ENCODE assay signal across 24 cellular contexts in genomic region chr20:32879538-32879937, GRCh38. TPM values are rescaled to one million over a fixed set of nuclear protein-coding genes. Genes with fewer than 3 reads are reported as not detected.
A peak's percentile ranks its signal among the peaks of the same experiment; 100 is the strongest.
DNase-seq lines count a peak whose midpoint lies in the region; ATAC-seq, FAIRE-seq and TF ChIP-seq lines count a peak whose summit lies in the region.
"Had no signal": no experiment of that assay in that cellular context is flagged by ENCODE, and none has a peak within 500 bp of the region (broad histone marks: within the 10 kb centered on the region; RNA-seq: fewer than 3 reads in every experiment).

No MANE protein-coding gene starts in this region.

- no peak overlapping the region for H3K27ac Mint-ChIP-seq in activated CD4-positive, alpha-beta T cell treated with anti-CD3 and anti-CD28 coated beads for 36 hours
- H3K27ac Mint-ChIP-seq: CD8-positive, alpha-beta T cell; GM23338 had no signal

- no TSS peak for BruUV-seq in endothelial cell of umbilical vein (replicated peaks; lab: Mats Ljungman, UMichigan)

- H3K4me2 ChIP-seq in endothelial cell of umbilical vein (ENCODE audit: insufficient read depth, low read length), result no peak overlapping the region
- H3K4me2 ChIP-seq: A549, GM23338 had no signal

- H3K4me1 Mint-ChIP-seq in activated CD4-positive, alpha-beta T cell treated with anti-CD3 and anti-CD28 coated beads for 36 hours, result no peaks in the 10 kb centered on the region
- H3K4me1 Mint-ChIP-seq: CD4-positive, CD25-positive, alpha-beta regulatory T cell had no signal

- intact Hi-C loops in right cardiac atrium (cut with DNase I), result no loop called here
- intact Hi-C loops in Right ventricle myocardium superior (cut with DNase I), result no loop called here
- intact Hi-C loops in endothelial cell of umbilical vein (cut with micrococcal nuclease), result no loop called here
- intact Hi-C loops in activated CD4-positive, alpha-beta T cell treated with anti-CD3 and anti-CD28 coated beads for 36 hours (cut with DNase I, micrococcal nuclease), result no loop called here

- no peaks in the 10 kb centered on the region for H3K9me3 ChIP-seq in right cardiac atrium (ENCODE audit: control insufficient read depth, low read length)
- H3K9me3 ChIP-seq in endothelial cell of umbilical vein (replicated peaks; ENCODE audit: control insufficient read depth, insufficient read depth, low read length), result no peaks in the 10 kb centered on the region
- H3K9me3 ChIP-seq: A549, Caco-2 had no signal

- H3K79me2 ChIP-seq in endothelial cell of umbilical vein (ENCODE audit: control insufficient read depth, insufficient read depth, low read length), result no peaks in the 10 kb centered on the region

- DNase-seq in right cardiac atrium (no peak), Right ventricle myocardium superior (no peak), choroid plexus epithelial cell (ENCODE audit: low read depth) (peak; percentile 17), endothelial cell of umbilical vein (ENCODE audit: low read depth, low spot score) (peak; percentile 42), DMS 273 (lab: John Stamatoyannopoulos, UW; ENCODE audit: unreplicated experiment) (no peak), NCI-H1092 (lab: John Stamatoyannopoulos, UW) (no peak)
- no peak for DNase-seq in activated CD4-positive, alpha-beta T cell treated with anti-CD3 and anti-CD28 coated beads for 36 hours
- DNase-seq: 8988T; ACHN; Caco-2; CD4-positive, CD25-positive, alpha-beta regulatory T cell; CD8-positive, alpha-beta T cell; DMS 273 treated with DMSO at 0.1 percent for 48 hours; DMS79; EL; GDM1; HCEC 1CT had no signal

- FAIRE-seq in endothelial cell of umbilical vein (lab: Jason Lieb, UNC), result no peak
- FAIRE-seq: A549, GM12878, GM19239, H54 had no signal

- no peak overlapping the region for H2AFZ ChIP-seq in endothelial cell of umbilical vein (ENCODE audit: low read depth, low read length)
- H2AFZ ChIP-seq: GM23338 had no signal

- H3K36me3 ChIP-seq in endothelial cell of umbilical vein (ENCODE audit: control insufficient read depth in 2 of 2, extremely low read depth in 1 of 2, insufficient read depth in 2 of 2, low read length in 2 of 2), result no peaks in the 10 kb centered on the region

- no peaks in the 10 kb centered on the region for H3K9me3 Mint-ChIP-seq in activated CD4-positive, alpha-beta T cell treated with anti-CD3 and anti-CD28 coated beads for 36 hours (ENCODE audit: low read depth)
- H3K9me3 Mint-ChIP-seq: CD4-positive, CD25-positive, alpha-beta regulatory T cell; CD8-positive, alpha-beta T cell; GM23338 had no signal

- H3K9me1 ChIP-seq in endothelial cell of umbilical vein (replicated peaks; ENCODE audit: control insufficient read depth, extremely low read depth, insufficient read depth, low read length), result no peaks in the 10 kb centered on the region

- dilution Hi-C loops in endothelial cell of umbilical vein (cut with MboI; ENCODE audit: extremely low pct_ligation_motif_present, low sequenced_read_pairs), result no loop called here

- H3K36me3 Mint-ChIP-seq in activated CD4-positive, alpha-beta T cell treated with anti-CD3 and anti-CD28 coated beads for 36 hours (ENCODE audit: low read depth), result no peaks in the 10 kb centered on the region

- WGBS in right cardiac atrium, result 80% methylated on average over 9 of the region's 9 CpGs

- H3K27ac ChIP-seq in right cardiac atrium (ENCODE audit: low read length), result no peak overlapping the region
- no peak overlapping the region for H3K27ac ChIP-seq in endothelial cell of umbilical vein (ENCODE audit: insufficient read depth, low read depth, low read length)
- H3K27ac ChIP-seq: A549, C4-2B had no signal

- no peaks in the 10 kb centered on the region for H3K4me1 ChIP-seq in right cardiac atrium (ENCODE audit: control insufficient read depth, insufficient read depth, low read length)
- H3K4me1 ChIP-seq in endothelial cell of umbilical vein (ENCODE audit: control insufficient read depth, extremely low read depth, insufficient read depth, low read length), result no peaks in the 10 kb centered on the region
- H3K4me1 ChIP-seq: A549, Caco-2 had no signal

- POLR2A ChIA-PET in endothelial cell of umbilical vein (lab: Charles Lee), result no interaction called here
- POLR2A ChIA-PET in activated CD4-positive, alpha-beta T cell treated with anti-CD3 and anti-CD28 coated beads for 36 hours (lab: Charles Lee), result no interaction called here

- no peak for TF ChIP-seq CTCF in choroid plexus epithelial cell (conservative IDR thresholded peaks at IDR 0.05; ENCODE audit: low read depth, low read length)
- TF ChIP-seq CTCF in endothelial cell of umbilical vein (IDR thresholded peaks at IDR 0.05; ENCODE audit: extremely low read depth in 1 of 2, insufficient read depth in 1 of 2, low read depth in 1 of 2, low read length in 2 of 2), result no peak

- CTCF ChIA-PET in endothelial cell of umbilical vein (lab: Charles Lee), result interaction anchor here (2.1 kb wide), 1 partner anchor 22 kb away, joined by 7 read pairs; no protein-coding TSS in a partner anchor
- CTCF ChIA-PET in activated CD4-positive, alpha-beta T cell treated with anti-CD3 and anti-CD28 coated beads for 36 hours (lab: Charles Lee), result no interaction called here

- H3K4me3 ChIP-seq in right cardiac atrium (ENCODE audit: low read length) (no peak overlapping the region), choroid plexus epithelial cell (ENCODE audit: low read depth, low read length) (no peak overlapping the region), endothelial cell of umbilical vein (replicated peaks in 1 of 3; ENCODE audit: insufficient read depth in 1 of 3, low read depth in 1 of 3, low read length in 3 of 3) (no peak overlapping the region)
- H3K4me3 ChIP-seq: A549, GM12878, GM23338 had no signal

- no peaks in the 10 kb centered on the region for H3K27me3 ChIP-seq in right cardiac atrium (ENCODE audit: control insufficient read depth, insufficient read depth)
- no peaks in the 10 kb centered on the region for H3K27me3 ChIP-seq in endothelial cell of umbilical vein (ENCODE audit: control insufficient read depth in 2 of 2, insufficient read depth in 2 of 2, low read length in 2 of 2)

- no peak overlapping the region for H3K4me3 Mint-ChIP-seq in activated CD4-positive, alpha-beta T cell treated with anti-CD3 and anti-CD28 coated beads for 36 hours
- H3K4me3 Mint-ChIP-seq: CD4-positive, CD25-positive, alpha-beta regulatory T cell; CD8-positive, alpha-beta T cell; GM23338 had no signal

- no peak overlapping the region for H3K9ac ChIP-seq in endothelial cell of umbilical vein (replicated peaks; ENCODE audit: extremely low read depth, insufficient read depth, low read length)

- no peaks in the 10 kb centered on the region for H4K20me1 ChIP-seq in endothelial cell of umbilical vein (replicated peaks; ENCODE audit: control insufficient read depth, extremely low read depth, insufficient read depth, low read length)

- no peak for TF ChIP-seq POLR2A in endothelial cell of umbilical vein (IDR thresholded peaks at IDR 0.05; ENCODE audit: low read depth, low read length)

- H3K27me3 Mint-ChIP-seq in activated CD4-positive, alpha-beta T cell treated with anti-CD3 and anti-CD28 coated beads for 36 hours, result no peaks in the 10 kb centered on the region
- H3K27me3 Mint-ChIP-seq: CD4-positive, CD25-positive, alpha-beta regulatory T cell had no signal

- ATAC-seq in right cardiac atrium (peak; percentile 56 to 84), Right ventricle myocardium superior (ENCODE audit: poor library complexity) (no peak)
- ATAC-seq in activated CD4-positive, alpha-beta T cell treated with anti-CD3 and anti-CD28 coated beads for 36 hours, result no peak
- ATAC-seq: CD8-positive, alpha-beta T cell; GM12878; GM23338 had no signal

TF ChIP-seq in endothelial cell of umbilical vein, 7 proteins besides CTCF, POLR2A, EP300 and RAD21:
- TF ChIP-seq JUN (IDR thresholded peaks at IDR 0.05; ENCODE audit: borderline replicate concordance, insufficient read depth, insufficient read length, low read depth), result no peak
- TF ChIP-seq FOS (IDR thresholded peaks at IDR 0.05; ENCODE audit: borderline replicate concordance, insufficient read depth, low read length), result no peak
- no peak for TF ChIP-seq POLR2AphosphoS5 (IDR thresholded peaks at IDR 0.05; ENCODE audit: insufficient read depth, low read depth, low read length)
- TF ChIP-seq GATA2 (IDR thresholded peaks at IDR 0.05; ENCODE audit: insufficient read depth, insufficient read length, low read depth, low read length), result no peak
- TF ChIP-seq MAX (IDR thresholded peaks at IDR 0.05; ENCODE audit: insufficient read depth, insufficient read length), result no peak

RNA-seq across cellular contexts. Expression of gene EFCAB8, which starts 20.8 kb away (rescaled TPM):
- total RNA-seq in right cardiac atrium (under 1 TPM in 2 of 4 donors, not detected in 2; 0.20 to 0.64 TPM), Right ventricle myocardium superior (not detected), endothelial cell of umbilical vein (0.31 and 0.60 TPM in 2 replicates)
- polyA plus RNA-seq in right cardiac atrium (not detected), endothelial cell of umbilical vein (0.01 and 0.08 TPM in 2 replicates)
- polyA plus RNA-seq in endothelial cell of umbilical vein (2011; cell fraction: cytosol; rRNA removed), result 0.04 TPM in 1 of 2 replicates, not detected in the other
- 0.22 and 1.7 TPM in 2 replicates for polyA plus RNA-seq in endothelial cell of umbilical vein (2011; cell fraction: nucleus; rRNA removed)
- polyA plus RNA-seq in endothelial cell of umbilical vein (2012), result not detected in 2 replicates
- 0.23 TPM in 1 of 2 replicates, not detected in the other for polyA minus RNA-seq in endothelial cell of umbilical vein
- not detected for polyA minus RNA-seq in endothelial cell of umbilical vein (2011; cell fraction: cytosol; rRNA and poly(A)+ RNA removed)
- 0.87 TPM in 1 of 2 replicates, not detected in the other for polyA minus RNA-seq in endothelial cell of umbilical vein (2011; cell fraction: nucleus; rRNA and poly(A)+ RNA removed)
- total RNA-seq in activated CD4-positive, alpha-beta T cell treated with anti-CD3 and anti-CD28 coated beads for 36 hours, result under 1 TPM; 0.37 to 0.40 TPM
- polyA plus RNA-seq: A549; BJ; CD4-positive, CD25-positive, alpha-beta regulatory T cell; GM23338 had no signal

RNA-seq across cellular contexts. Expression of gene MAPRE1, which starts 59.8 kb away (rescaled TPM):
- total RNA-seq in right cardiac atrium (100 to 1,000 TPM in 1 of 4 donors, 10 to 100 TPM in 3; 71.9 to 110 (median 84.3) TPM), Right ventricle myocardium superior (58.9 TPM), endothelial cell of umbilical vein (143 and 150 TPM in 2 replicates)
- polyA plus RNA-seq in right cardiac atrium (47.0 TPM), endothelial cell of umbilical vein (46.4 and 71.6 TPM in 2 replicates)
- polyA plus RNA-seq in endothelial cell of umbilical vein (2011; cell fraction: cytosol; rRNA removed), result 72.3 and 85.6 TPM in 2 replicates
- 40.4 and 59.9 TPM in 2 replicates for polyA plus RNA-seq in endothelial cell of umbilical vein (2011; cell fraction: nucleus; rRNA removed)
- 143 and 174 TPM in 2 replicates for polyA plus RNA-seq in endothelial cell of umbilical vein (2012)
- 75.8 and 82.4 TPM in 2 replicates for polyA minus RNA-seq in endothelial cell of umbilical vein
- 52.8 TPM for polyA minus RNA-seq in endothelial cell of umbilical vein (2011; cell fraction: cytosol; rRNA and poly(A)+ RNA removed)
- polyA minus RNA-seq in endothelial cell of umbilical vein (2011; cell fraction: nucleus; rRNA and poly(A)+ RNA removed), result 27.6 and 36.4 TPM in 2 replicates
- total RNA-seq in activated CD4-positive, alpha-beta T cell treated with anti-CD3 and anti-CD28 coated beads for 36 hours, result 100 to 1,000 TPM; 112 to 125 TPM

Comparison
In these comparisons a context has a peak if more than half of its experiments do, and no peak if none do; other contexts are left out.
1. ATAC-seq: peak in right cardiac atrium (2 of 2); none in Right ventricle myocardium superior (single experiment) and activated CD4-positive, alpha-beta T cell treated with anti-CD3 and anti-CD28 coated beads for 36 hours (single experiment).
2. DNase-seq: peak in choroid plexus epithelial cell (single experiment) and endothelial cell of umbilical vein (single experiment); none in right cardiac atrium (0 of 3), Right ventricle myocardium superior (single experiment), activated CD4-positive, alpha-beta T cell treated with anti-CD3 and anti-CD28 coated beads for 36 hours (single experiment), DMS 273 (single experiment) and NCI-H1092 (single experiment).